Comparison of ENCODE assay signal across 17 cellular contexts in genomic region chr10:1360581-1361164, GRCh38.
A peak's percentile ranks its signal among the peaks of the same experiment; 100 is the strongest.
DNase-seq lines count a peak whose midpoint lies in the region; ATAC-seq and TF ChIP-seq lines count a peak whose summit lies in the region.
"Had no signal": no experiment of that assay in that cellular context is flagged by ENCODE, and none has a peak within 500 bp of the region (broad histone marks: within the 10 kb centered on the region; RNA-seq: fewer than 3 reads in every experiment).

No MANE protein-coding gene starts in this region.

- H2BK20ac ChIP-seq in IMR-90 (ENCODE audit: low read depth, low read length): no peak overlapping the region

- POLR2A ChIA-PET in IMR-90 (lab: Charles Lee; ENCODE audit: unreplicated experiment): no interaction called here

- no peak overlapping the region for H2BK120ac ChIP-seq in IMR-90 (ENCODE audit: low read depth, low read length)

- no peak for TF ChIP-seq POLR2A in IMR-90 (IDR thresholded peaks at IDR 0.05; ENCODE audit: low read depth, low read length)

- no peak overlapping the region for H3K4ac ChIP-seq in IMR-90 (ENCODE audit: low read depth, low read length)

- DNase-seq in IMR-90 (no peak), ecto neural progenitor cell (ENCODE audit: low spot score) (peak; percentile 57), stromal cell of bone marrow (ENCODE audit: low read depth) (peak; percentile 9), superior temporal gyrus (ENCODE audit: extremely low spot score) (no peak), HAP-1 (ENCODE audit: low spot score in 2 of 2) (no peak), COLO668 (lab: John Stamatoyannopoulos, UW; ENCODE audit: unreplicated experiment) (no peak)
- DNase-seq: activated CD4-positive, alpha-beta T cell treated with anti-CD3 and anti-CD28 coated beads, Interleukin-2, amount 10 ng/mL, durations not matched to agents 24 days and 14 days; activated T-cell treated with anti-CD3 and anti-CD28 coated beads, Interleukin-2, amount 50 U/mL, for 1 hour; DMS79; natural killer cell; NCI-H1417; NCI-H226; right lobe of liver; transverse colon had no signal

- no peaks in the 10 kb centered on the region for H3K79me1 ChIP-seq in IMR-90 (ENCODE audit: low read depth in 1 of 2, low read length in 2 of 2)

- H3K23ac ChIP-seq in IMR-90 (ENCODE audit: low read depth, low read length): no peak overlapping the region

- no peak overlapping the region for H4K91ac ChIP-seq in IMR-90 (ENCODE audit: insufficient read depth, low read depth, low read length)

- H3K36me3 ChIP-seq in IMR-90 (ENCODE audit: control insufficient read depth, insufficient read depth, low read length) (no peaks in the 10 kb centered on the region), mesodermal cell (ENCODE audit: control insufficient read depth, insufficient read depth, low read length) (no peaks in the 10 kb centered on the region), HAP-1 (replicated peaks) (no peaks in the 10 kb centered on the region)
- H3K36me3 ChIP-seq: BLaER1 treated with 17β-estradiol and CSF1 and Interleukin-3, amounts not matched to agents 10 nM and 100 nM; right lobe of liver; transverse colon had no signal

- no peak overlapping the region for H2BK15ac ChIP-seq in IMR-90 (ENCODE audit: low read depth, low read length)

- dilution Hi-C loops in IMR-90 (cut with HindIII; ENCODE audit: low sequenced_read_pairs, unreplicated experiment): no loop called here

- H2AFZ ChIP-seq in IMR-90 (replicated peaks; ENCODE audit: low read length, poor library complexity): no peak overlapping the region

- no peak overlapping the region for H3K27ac ChIP-seq in IMR-90 (ENCODE audit: insufficient read depth, low read length)
- H3K27ac ChIP-seq in mesodermal cell (ENCODE audit: low read depth, low read length, severe bottlenecking): peak overlapping the region; percentile 87
- H3K27ac ChIP-seq: BLaER1 treated with 17β-estradiol and CSF1 and Interleukin-3, amounts not matched to agents 10 nM and 100 nM; KMS-11; right lobe of liver; transverse colon had no signal

- no peak overlapping the region for H2AK9ac ChIP-seq in IMR-90 (replicated peaks; ENCODE audit: low read depth, low read length, poor library complexity)

- no peak for TF ChIP-seq RAD21 in IMR-90 (IDR thresholded peaks at IDR 0.05; ENCODE audit: low read length)

- peaks cover 45% of the 10 kb centered on the region for H3K9me3 ChIP-seq in IMR-90 (ENCODE audit: control insufficient read depth, insufficient read depth, low read length)
- no peaks in the 10 kb centered on the region for H3K9me3 ChIP-seq in mesodermal cell (ENCODE audit: control insufficient read depth, low read length)
- H3K9me3 ChIP-seq in HAP-1: no peaks in the 10 kb centered on the region
- H3K9me3 ChIP-seq: right lobe of liver, transverse colon had no signal

- intact Hi-C loops in IMR-90 (cut with micrococcal nuclease): no loop called here

- H4K20me1 ChIP-seq in IMR-90 (ENCODE audit: insufficient read depth, low read length): no peaks in the 10 kb centered on the region
- H4K20me1 ChIP-seq: BLaER1 treated with 17β-estradiol and CSF1 and Interleukin-3, amounts not matched to agents 10 nM and 100 nM had no signal

- no peaks in the 10 kb centered on the region for H3K27me3 ChIP-seq in IMR-90 (ENCODE audit: control insufficient read depth, insufficient read depth, low read length)
- no peaks in the 10 kb centered on the region for H3K27me3 ChIP-seq in HAP-1 (ENCODE audit: low read depth)
- H3K27me3 ChIP-seq: BLaER1 treated with 17β-estradiol and CSF1 and Interleukin-3, amounts not matched to agents 10 nM and 100 nM; right lobe of liver; transverse colon had no signal

- H3K18ac ChIP-seq in IMR-90 (ENCODE audit: low read depth, low read length): no peak overlapping the region

- peak; percentile 14; the same call in 1 of the 2 replicates for ATAC-seq in IMR-90 (ENCODE audit: low read depth)
- ATAC-seq: natural killer cell, right lobe of liver had no signal

- no peak overlapping the region for H2BK5ac ChIP-seq in IMR-90 (ENCODE audit: low read depth, low read length, poor library complexity, severe bottlenecking)

- 19% methylated on average over 12 of the region's 20 CpGs; no CpG with 5 or more reads in 1 of the 2 experiments for WGBS in IMR-90 (ENCODE audit: extremely low coverage in 2 of 2, insufficient read length in 1 of 2), 2 experiments
- 34 to 48% methylated on average over 4 to 18 of the region's 20 CpGs for WGBS in mesodermal cell (ENCODE audit: insufficient coverage in 2 of 2), 2 experiments

- no peaks in the 10 kb centered on the region for H3K4me1 ChIP-seq in IMR-90 (ENCODE audit: control insufficient read depth, insufficient read depth, low read length)
- peaks cover 30% of the 10 kb centered on the region for H3K4me1 ChIP-seq in mesodermal cell (ENCODE audit: control insufficient read depth, insufficient read depth, low read length, poor library complexity, severe bottlenecking)
- H3K4me1 ChIP-seq in HAP-1: no peaks in the 10 kb centered on the region; the same call in 1 of the 2 replicates
- H3K4me1 ChIP-seq: right lobe of liver had no signal

- no peak overlapping the region for H3K4me2 ChIP-seq in IMR-90 (ENCODE audit: low read depth, low read length)
- H3K4me2 ChIP-seq: KMS-11 had no signal

- BruUV-seq in IMR-90 (replicated peaks; lab: Mats Ljungman, UMichigan): no TSS peak

- no peaks in the 10 kb centered on the region for H3K9me1 ChIP-seq in IMR-90 (ENCODE audit: insufficient read depth, low read length)

- no peak overlapping the region for H4K8ac ChIP-seq in IMR-90 (ENCODE audit: low read depth in 2 of 2, low read length in 2 of 2)

- no peak overlapping the region for H4K5ac ChIP-seq in IMR-90 (ENCODE audit: low read depth, low read length)

- H3K9ac ChIP-seq in IMR-90 (ENCODE audit: low read depth, low read length): no peak overlapping the region
- H3K9ac ChIP-seq: BLaER1 treated with 17β-estradiol and CSF1 and Interleukin-3, amounts not matched to agents 10 nM and 100 nM; KMS-11 had no signal

- no peak overlapping the region for H3K14ac ChIP-seq in IMR-90 (replicated peaks; ENCODE audit: low read depth, low read length)

- no peak for TF ChIP-seq CTCF in IMR-90 (conservative IDR thresholded peaks at IDR 0.05; ENCODE audit: low read depth, low read length)

- H3K4me3 ChIP-seq in IMR-90 (ENCODE audit: insufficient read depth, low read depth, low read length) (no peak overlapping the region), mesodermal cell (ENCODE audit: extremely low read depth, insufficient read depth, low read length, poor library complexity, severe bottlenecking) (no peak overlapping the region), HAP-1 (no peak overlapping the region)
- H3K4me3 ChIP-seq: BLaER1 treated with 17β-estradiol and CSF1 and Interleukin-3, amounts not matched to agents 10 nM and 100 nM; right lobe of liver; transverse colon had no signal

- in situ Hi-C loops in IMR-90 (cut with MboI; ENCODE audit: low sequenced_read_pairs): no loop called here
- in situ Hi-C loops in HAP-1 (cut with MboI; ENCODE audit: low sequenced_read_pairs): no loop called here

- CTCF ChIA-PET in IMR-90 (lab: Yijun Ruan, JAX): no interaction called here

- no peak overlapping the region for H2AK5ac ChIP-seq in IMR-90 (ENCODE audit: low read depth, low read length)

- H3K56ac ChIP-seq in IMR-90 (ENCODE audit: extremely low read depth, insufficient read depth, low read length): no peak overlapping the region

TF ChIP-seq in IMR-90, 13 proteins besides CTCF, POLR2A, EP300 and RAD21:
- TF ChIP-seq MAZ (IDR thresholded peaks at IDR 0.05; ENCODE audit: borderline replicate concordance, low read depth, low read length) (no peak), FOS (IDR thresholded peaks at IDR 0.05; ENCODE audit: low read depth, low read length) (no peak), NFE2L2 (IDR thresholded peaks at IDR 0.05; ENCODE audit: low read depth, low read length) (no peak), CEBPB (IDR thresholded peaks at IDR 0.05; ENCODE audit: low read depth, low read length) (no peak), ELK1 (IDR thresholded peaks at IDR 0.05; ENCODE audit: borderline replicate concordance, low read depth, low read length) (no peak), MAFK (IDR thresholded peaks at IDR 0.05; ENCODE audit: low read depth, low read length) (no peak), BHLHE40 (IDR thresholded peaks at IDR 0.05; ENCODE audit: low read depth, low read length) (no peak), CHD1 (IDR thresholded peaks at IDR 0.05; ENCODE audit: low read depth, low read length) (no peak), RCOR1 (IDR thresholded peaks at IDR 0.05; ENCODE audit: insufficient replicate concordance, low read length) (no peak), USF2 (IDR thresholded peaks at IDR 0.05; ENCODE audit: low read depth, low read length) (no peak), MXI1 (IDR thresholded peaks at IDR 0.05; ENCODE audit: borderline replicate concordance, low read depth, low read length) (no peak), SMC3 (IDR thresholded peaks at IDR 0.05; ENCODE audit: low read depth, low read length) (no peak), RFX5 (IDR thresholded peaks at IDR 0.05; ENCODE audit: low read depth, low read length) (no peak)
TF ChIP-seq in IMR-90: peak in this region for 0.

Comparison
In these comparisons a context has a peak if more than half of its experiments do, and no peak if none do; other contexts are left out.
1. DNase-seq: peak in ecto neural progenitor cell (single experiment) and stromal cell of bone marrow (single experiment); none in IMR-90 (single experiment), superior temporal gyrus (single experiment), HAP-1 (0 of 2) and COLO668 (single experiment).